ENCODE assay signal across 26 cellular contexts in the genomic region with DNA sequence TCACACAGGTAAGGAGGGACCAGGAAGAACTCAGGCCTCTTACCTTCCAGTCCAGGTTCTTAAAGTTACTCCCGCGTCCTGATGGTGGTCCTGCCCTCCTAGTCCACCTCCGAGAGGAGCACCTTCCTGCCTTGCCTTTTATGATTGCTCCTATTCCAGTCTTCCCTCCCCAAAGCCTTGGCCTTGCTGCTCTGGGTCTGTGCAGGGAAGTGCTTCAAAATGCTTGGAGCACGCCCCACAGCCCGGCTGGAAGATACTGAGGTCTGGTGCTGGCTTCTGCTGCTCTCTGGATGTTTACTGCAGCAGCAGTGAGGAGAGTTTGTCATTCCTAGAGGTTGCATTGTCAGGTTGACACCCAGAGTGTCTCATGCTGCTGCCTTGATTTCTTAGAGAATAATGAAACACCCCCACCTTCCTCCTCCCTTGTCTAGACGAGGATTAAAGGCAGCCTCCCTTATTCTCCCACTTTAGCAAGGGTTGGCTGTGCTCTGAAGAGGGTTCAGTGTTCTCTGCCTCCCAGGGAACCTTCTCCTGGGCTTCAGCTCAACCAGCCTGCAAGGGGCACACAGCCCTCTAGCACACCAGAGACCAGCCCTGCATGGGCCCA.
"Had no signal": no experiment of that assay in that cellular context is flagged by ENCODE, and none has a peak within 500 bp of the region (broad histone marks: within the 10 kb centered on the region; RNA-seq: fewer than 3 reads in every experiment).

No MANE protein-coding gene starts in this region.

- H3K27me3 ChIP-seq: neural progenitor cell, right atrium auricular region, right lobe of liver, tibial nerve, vagina had no signal

- H3K27ac ChIP-seq: hepatocyte, left ventricle myocardium inferior, neural progenitor cell, neutrophil, parathyroid adenoma, psoas muscle, right atrium auricular region, right lobe of liver, tibial nerve, vagina had no signal

- ATAC-seq: natural killer cell; psoas muscle; right lobe of liver; stimulated activated memory B cell treated with anti-CD40 and anti-IgM and Interleukin-4, amounts not matched to agents 10 μg/mL and 1 μg/mL and 100 μg/mL, for 72 hours; stimulated activated naive CD8-positive, alpha-beta T cell treated with anti-CD3 and anti-CD28 coated beads, Interleukin-15, amount 100 ng/mL, for 72 hours had no signal

- H3K4me3 ChIP-seq: hepatocyte, left ventricle myocardium inferior, lung, neural progenitor cell, psoas muscle, right atrium auricular region, right lobe of liver, smooth muscle cell, tibial nerve, vagina had no signal

- H3K36me3 ChIP-seq: left ventricle myocardium inferior, neural progenitor cell, neutrophil, right atrium auricular region, right lobe of liver, tibial nerve, vagina had no signal

- H3K4me1 ChIP-seq: left ventricle myocardium inferior, parathyroid adenoma, psoas muscle, right atrium auricular region, right lobe of liver, tibial nerve, vagina had no signal

- DNase-seq: kidney; left ventricle myocardium inferior; mesendoderm; naive B cell; natural killer cell; nephron progenitor cell; occipital lobe; psoas muscle; right lobe of liver; stimulated activated CD4-positive, alpha-beta T cell treated with anti-CD3 and anti-CD28 coated beads, Interleukin-1b, Interleukin-23, amount 100 ng/mL, for 48 hours; stimulated activated CD4-positive, alpha-beta T cell treated with anti-CD3 and anti-CD28 coated beads, Interleukin-2, amount 100 ng/mL, for 48 hours; stimulated activated CD4-positive, alpha-beta T cell treated with anti-CD3 and anti-CD28 coated beads, Interleukin-4, amount 100 ng/mL, for 4 hours; stimulated activated CD8-positive, alpha-beta memory T cell treated with anti-CD3 and anti-CD28 coated beads, Interleukin-4, amount 100 ng/mL, for 48 hours; stimulated activated naive CD4-positive, alpha-beta T cell treated with Interleukin-2 at 50 U/mL for 16 hours; stimulated activated naive CD8-positive, alpha-beta T cell treated with anti-CD3 and anti-CD28 coated beads, Interleukin-15, amount 100 ng/mL, for 72 hours; substantia nigra had no signal

- H3K9me3 ChIP-seq: neutrophil, right lobe of liver, vagina had no signal
